Comparison of ENCODE assay signal across 8 cellular contexts in genomic region chr5:68285075-68285827, GRCh38.
A peak's percentile ranks its signal among the peaks of the same experiment; 100 is the strongest.
DNase-seq lines count a peak whose midpoint lies in the region; ATAC-seq and TF ChIP-seq lines count a peak whose summit lies in the region.

No MANE protein-coding gene starts in this region.

- no peak for TF ChIP-seq CTCF in adrenal gland (IDR thresholded peaks at IDR 0.05)

- H3K4me1 ChIP-seq in adipocyte (ENCODE audit: control insufficient read depth, insufficient read depth, low read length) (peaks cover 49% of the 10 kb centered on the region), adrenal gland (replicated peaks in 1 of 2) (peaks cover 14 to 42% of the 10 kb centered on the region in 2 donors)

- TF ChIP-seq POLR2A in adrenal gland (IDR thresholded peaks at IDR 0.05), result no peak

- H3K36me3 ChIP-seq in adipocyte (ENCODE audit: control insufficient read depth, insufficient read depth, low read length, severe bottlenecking) (peaks cover 67% of the 10 kb centered on the region), adrenal gland (replicated peaks in 1 of 2) (peaks cover 0 to 32% of the 10 kb centered on the region in 2 donors)

- no peak overlapping the region for H3K4me3 ChIP-seq in adipocyte (ENCODE audit: low read length)
- H3K4me3 ChIP-seq in adrenal gland, result no peak overlapping the region

- intact Hi-C loops in adrenal gland (cut with DNase I), result loop anchor here (5.0 to 10.0 kb wide), 2 partner anchors 177 to 680 kb away; no protein-coding TSS in a partner anchor

- peak overlapping the region; percentile 86 for H3K9ac ChIP-seq in adipocyte (ENCODE audit: low read length)

- ATAC-seq in GM18907 (IDR thresholded peaks at IDR 0.05; ENCODE audit: unreplicated experiment) (peak; percentile 35), HG02852 (IDR thresholded peaks at IDR 0.05; ENCODE audit: unreplicated experiment) (peak; percentile 25)

- H3K27ac ChIP-seq in adrenal gland, result peak overlapping the region in 1 of 5 donors; percentile 0

- no peaks in the 10 kb centered on the region for H3K9me3 ChIP-seq in adipocyte (ENCODE audit: control insufficient read depth, low read length)
- H3K9me3 ChIP-seq in adrenal gland (replicated peaks in 1 of 3), result no peaks in the 10 kb centered on the region

- no peaks in the 10 kb centered on the region for H3K27me3 ChIP-seq in adipocyte (replicated peaks; ENCODE audit: control insufficient read depth, insufficient read depth, low read length)
- no peaks in the 10 kb centered on the region for H3K27me3 ChIP-seq in adrenal gland

- 81 to 90% (median 86%) methylated on average over 3 of the region's 3 CpGs for WGBS in adrenal gland, 4 donors

- DNase-seq in adipocyte (ENCODE audit: low read depth) (no peak), renal cortical epithelial cell (ENCODE audit: low read depth) (peak; percentile 89), pons (ENCODE audit: low spot score) (no peak), iPS-NIHi7 (ENCODE audit: extremely low spot score) (no peak), adrenal gland (no peak), NCI-H2081 treated with DMSO at 0.1 percent for 48 hours (lab: John Stamatoyannopoulos, UW) (no peak)
